Comparison of ENCODE assay signal across 27 cellular contexts in the genomic region with DNA sequence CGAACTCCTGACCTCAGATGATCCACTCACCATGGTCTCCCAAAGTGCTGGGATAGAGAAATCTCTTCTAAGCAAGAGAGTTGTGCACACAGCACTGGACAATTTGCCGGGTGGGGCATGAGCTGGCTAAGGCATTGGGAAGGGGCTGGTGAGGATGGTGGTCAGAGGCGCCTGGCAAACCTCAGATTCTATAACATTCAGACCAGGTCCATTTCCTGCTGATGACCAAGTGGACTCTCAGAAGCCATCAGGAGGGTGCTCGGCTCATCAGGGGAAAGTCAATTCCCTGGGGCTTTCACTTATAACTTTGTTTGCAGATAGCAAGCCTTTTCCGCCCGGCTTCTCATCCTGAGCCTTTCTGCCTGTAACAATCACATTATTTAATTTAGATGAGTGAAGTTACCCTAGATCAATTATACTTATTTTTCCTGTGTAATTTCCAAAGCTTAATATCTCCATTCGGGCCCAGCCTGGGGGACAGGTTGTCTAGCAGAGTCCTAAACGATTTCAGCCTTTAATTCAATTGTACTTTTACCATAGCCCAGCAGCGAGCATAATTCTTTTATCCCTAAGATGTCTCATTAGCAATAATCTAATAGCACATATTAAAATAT. TPM values are rescaled to one million over a fixed set of nuclear protein-coding genes. Genes with fewer than 3 reads are reported as not detected.
"Had no signal": no experiment of that assay in that cellular context is flagged by ENCODE, and none has a peak within 500 bp of the region (broad histone marks: within the 10 kb centered on the region; RNA-seq: fewer than 3 reads in every experiment).

No MANE protein-coding gene starts in this region.

- H3K4me1 ChIP-seq: colonic mucosa, gastrocnemius medialis, heart left ventricle, left lung had no signal

- H3K36me3 ChIP-seq: colonic mucosa, esophagus muscularis mucosa, gastrocnemius medialis, heart left ventricle, left lung had no signal

- H3K36me3 Mint-ChIP-seq: immature natural killer cell; memory B cell; naive thymus-derived CD4-positive, alpha-beta T cell had no signal

- H3K9me3 Mint-ChIP-seq: dendritic cell treated with granulocyte-macrophage colony-stimulating factor and Interleukin-4, amounts not matched to agents 40 ng/mL and 50 ng/mL, for 4 days; effector memory CD8-positive, alpha-beta T cell; immature natural killer cell; memory B cell had no signal

- H3K27ac Mint-ChIP-seq: dendritic cell treated with granulocyte-macrophage colony-stimulating factor and Interleukin-4, amounts not matched to agents 40 ng/mL and 50 ng/mL, for 4 days; effector memory CD8-positive, alpha-beta T cell; immature natural killer cell; memory B cell; naive thymus-derived CD4-positive, alpha-beta T cell had no signal

- H3K79me2 ChIP-seq: hepatocyte had no signal

- H3K27me3 ChIP-seq: colonic mucosa, hepatocyte had no signal

- H3K4me3 Mint-ChIP-seq: dendritic cell treated with granulocyte-macrophage colony-stimulating factor and Interleukin-4, amounts not matched to agents 40 ng/mL and 50 ng/mL, for 4 days; effector memory CD8-positive, alpha-beta T cell; immature natural killer cell; memory B cell; naive thymus-derived CD4-positive, alpha-beta T cell had no signal

- H3K4me1 Mint-ChIP-seq: immature natural killer cell, memory B cell had no signal

- ATAC-seq: effector memory CD8-positive, alpha-beta T cell; gastrocnemius medialis; heart left ventricle; left cardiac atrium; left lung; left ventricle myocardium superior; naive thymus-derived CD4-positive, alpha-beta T cell had no signal

- H3K9me3 ChIP-seq: colonic mucosa, esophagus muscularis mucosa, gastrocnemius medialis, heart left ventricle, left lung had no signal

- H3K4me3 ChIP-seq: colonic mucosa, esophagus muscularis mucosa, gastrocnemius medialis, heart left ventricle, hepatocyte, left lung, lung had no signal

- H2AFZ ChIP-seq: hepatocyte had no signal

- DNase-seq: colonic mucosa; cortex of kidney; effector CD8-positive, alpha-beta T cell; effector memory CD8-positive, alpha-beta T cell; foreskin fibroblast; foreskin melanocyte; gastrocnemius medialis; heart left ventricle; hypothalamus; immature natural killer cell; left cardiac atrium; left lung; left ventricle myocardium superior; mammary epithelial cell; mesendoderm; midbrain; naive thymus-derived CD4-positive, alpha-beta T cell had no signal

- H3K27ac ChIP-seq: colonic mucosa, esophagus muscularis mucosa, gastrocnemius medialis, heart left ventricle, hepatocyte, left lung had no signal

- H3K4me2 ChIP-seq: hepatocyte had no signal

RNA-seq across cellular contexts. Expression of a gene that starts 15.0 kb away (rescaled TPM):
- total RNA-seq: chondrocyte; endothelial cell of umbilical vein; epithelial cell of proximal tubule; gastrocnemius medialis; kidney epithelial cell; left cardiac atrium; left lung; left ventricle myocardium superior; mononuclear cell; naive thymus-derived CD4-positive, alpha-beta T cell had no signal
- polyA plus RNA-seq: endothelial cell of umbilical vein; heart left ventricle; immature natural killer cell; naive thymus-derived CD4-positive, alpha-beta T cell had no signal
